ENCODE assay signal across 28 cellular contexts in the genomic region with DNA sequence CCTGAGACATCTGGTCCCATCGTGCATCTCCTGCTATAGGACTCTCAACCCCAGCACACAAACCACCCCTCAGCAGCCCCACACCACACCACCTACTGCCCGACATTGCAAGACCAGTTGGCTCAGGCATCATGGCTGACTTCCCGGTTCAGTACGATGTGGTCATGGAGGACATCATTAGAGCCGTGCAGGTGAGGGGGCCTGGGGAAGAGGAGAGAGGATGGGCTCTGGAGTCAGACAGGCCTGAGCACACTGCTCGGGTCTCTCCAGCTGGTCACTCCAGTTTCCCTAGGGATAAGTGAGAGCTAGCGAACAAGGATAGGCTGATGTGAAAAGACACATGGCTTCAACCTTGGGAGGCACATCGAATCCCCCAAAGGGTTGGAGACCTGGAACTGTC. TPM values are rescaled to one million over a fixed set of nuclear protein-coding genes. Genes with fewer than 3 reads are reported as not detected.
DNase-seq lines count a peak whose midpoint lies in the region; ATAC-seq and TF ChIP-seq lines count a peak whose summit lies in the region.
"Had no signal": no experiment of that assay in that cellular context is flagged by ENCODE, and none has a peak within 500 bp of the region (broad histone marks: within the 10 kb centered on the region; RNA-seq: fewer than 3 reads in every experiment).

No MANE protein-coding gene starts in this region.

- H3K4me3 ChIP-seq in cardiac muscle cell (no peak overlapping the region), coronary artery (no peak overlapping the region)
- H3K4me3 ChIP-seq: BLaER1, GM12878 had no signal

- H3K27me3 ChIP-seq in cardiac muscle cell = no peaks in the 10 kb centered on the region
- H3K27me3 ChIP-seq: BE2C had no signal

- no peaks in the 10 kb centered on the region for H3K9me3 ChIP-seq in cardiac muscle cell (ENCODE audit: low read depth)
- H3K9me3 ChIP-seq: BE2C had no signal

- H3K27ac ChIP-seq in cardiac muscle cell (peak overlapping the region; percentile 91), coronary artery (no peak overlapping the region)
- H3K27ac ChIP-seq: BLaER1 had no signal

- no peaks in the 10 kb centered on the region for H3K36me3 ChIP-seq in cardiac muscle cell
- H3K36me3 ChIP-seq: BE2C, BLaER1 had no signal

- ATAC-seq in left cardiac atrium = no peak
- no peak for ATAC-seq in GM21619 (IDR thresholded peaks at IDR 0.05; ENCODE audit: unreplicated experiment)
- ATAC-seq: GM12878 had no signal

- TF ChIP-seq CTCF in cardiac muscle cell (IDR thresholded peaks at IDR 0.05; ENCODE audit: low read depth, low read length) (no peak), coronary artery (IDR thresholded peaks at IDR 0.05) (no peak)

- DNase-seq in cardiac muscle cell (ENCODE audit: low read depth in 1 of 2, low spot score in 1 of 2) (no peak), left cardiac atrium (no peak), coronary artery (ENCODE audit: low spot score) (peak; percentile 41), mesenteric fat pad (ENCODE audit: low spot score) (peak; percentile 72)
- no peak for DNase-seq in activated effector memory CD4-positive, alpha-beta T cell treated with anti-CD3 and anti-CD28 coated beads, Interleukin-2, amount 50 U/mL, for 16 hours
- DNase-seq: 8988T; ACHN; BE2C; C1 segment of cervical spinal cord; CD4-positive, alpha-beta memory T cell; CD4-positive, CD25-positive, alpha-beta regulatory T cell; CD8-positive, alpha-beta memory T cell; COR-L47; DMS 273 treated with DMSO at 0.1 percent for 48 hours; DMS153; DMS53; DMS79; DND-41; EL; GDM1 had no signal

- intact Hi-C loops in left cardiac atrium (cut with DNase I) = no loop called here

- H3K4me1 ChIP-seq in cardiac muscle cell (ENCODE audit: low read depth) = no peaks in the 10 kb centered on the region
- H3K4me1 ChIP-seq: BE2C, BLaER1 had no signal

RNA-seq across cellular contexts. Expression of gene MAGED2, which starts 17.2 kb away (rescaled TPM):
- total RNA-seq in cardiac muscle cell (778 and 956 TPM in 2 replicates), left cardiac atrium (10 to 100 TPM; 80.8 to 92.6 TPM), mesenteric fat pad (62.9 TPM)
- polyA plus RNA-seq in cardiac muscle cell = 972 and 1,145 TPM in 2 replicates

RNA-seq across cellular contexts. Expression of gene ITIH6, which starts 26.7 kb away (rescaled TPM):
- total RNA-seq in cardiac muscle cell (0.07 and 0.24 TPM in 2 replicates), left cardiac atrium (not detected), mesenteric fat pad (not detected)
- 0.07 TPM in 1 of 2 replicates, not detected in the other for polyA plus RNA-seq in cardiac muscle cell
- total RNA-seq: A673; CD4-positive, alpha-beta memory T cell; CD4-positive, CD25-positive, alpha-beta regulatory T cell; CD8-positive, alpha-beta memory T cell; Daoy; G401; GM12878 had no signal
- polyA plus RNA-seq: AG04450; CD14-positive monocyte; CD4-positive, alpha-beta memory T cell; CD4-positive, CD25-positive, alpha-beta regulatory T cell; CD8-positive, alpha-beta memory T cell; GM12878 had no signal

Comparison
In these comparisons a context has a peak if more than half of its experiments do, and no peak if none do; other contexts are left out.
1. DNase-seq: peak in coronary artery (single experiment) and mesenteric fat pad (single experiment); none in cardiac muscle cell (0 of 2), left cardiac atrium (single experiment) and activated effector memory CD4-positive, alpha-beta T cell treated with anti-CD3 and anti-CD28 coated beads, Interleukin-2, amount 50 U/mL, for 16 hours (single experiment).